In the genomic region with DNA sequence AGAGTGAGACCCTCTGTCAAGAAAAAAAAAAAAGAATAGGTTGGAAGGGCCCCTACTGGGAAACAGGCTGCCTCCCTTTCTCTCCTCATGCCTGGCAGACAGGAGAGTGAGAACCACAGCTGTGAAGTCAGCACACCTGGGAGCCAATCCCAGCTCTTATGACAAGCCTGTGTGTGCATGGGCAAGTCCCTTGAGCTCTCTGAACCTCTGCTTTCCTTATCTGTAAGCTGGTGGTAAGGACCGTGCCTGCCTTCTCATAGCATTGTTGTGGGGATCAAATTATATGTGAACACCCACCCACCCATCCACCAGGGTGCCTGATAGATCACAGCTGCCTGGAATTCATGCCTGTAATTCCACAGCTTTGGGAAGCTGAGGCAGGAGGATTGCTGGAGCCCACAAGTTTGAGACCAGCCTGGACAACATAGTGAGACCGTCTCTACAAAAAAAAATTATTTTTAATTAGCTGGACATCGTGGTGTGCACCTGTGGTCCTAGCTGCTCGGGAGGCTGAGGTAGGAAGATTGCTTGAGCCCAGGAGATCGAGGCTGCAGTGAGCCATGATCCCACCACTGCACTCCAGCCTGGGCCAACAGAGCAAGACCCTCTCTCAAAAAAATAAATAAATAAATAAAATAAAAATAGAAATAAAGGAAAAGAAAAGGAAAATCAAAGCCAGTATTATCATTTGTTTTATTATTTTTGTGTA, we compare ENCODE assay signal across 10 cellular contexts. TPM values are rescaled to one million over a fixed set of nuclear protein-coding genes. Genes with fewer than 3 reads are reported as not detected.
DNase-seq lines count a peak whose midpoint lies in the region; ATAC-seq and TF ChIP-seq lines count a peak whose summit lies in the region.
"Had no signal": no experiment of that assay in that cellular context is flagged by ENCODE, and none has a peak within 500 bp of the region (broad histone marks: within the 10 kb centered on the region; RNA-seq: fewer than 3 reads in every experiment).

No MANE protein-coding gene starts in this region.

- peaks cover 82% of the 10 kb centered on the region for H3K4me1 Mint-ChIP-seq in activated CD4-positive, alpha-beta memory T cell treated with anti-CD3 and anti-CD28 coated beads for 36 hours (ENCODE audit: low read depth)
- peaks cover 94% of the 10 kb centered on the region for H3K4me1 Mint-ChIP-seq in activated CD4-positive, alpha-beta memory T cell treated with anti-CD3 and anti-CD28 coated beads, Interleukin-2, amount 10 ng/mL, durations not matched to agents 7 days and 5 days

- intact Hi-C loops in activated CD4-positive, alpha-beta memory T cell treated with anti-CD3 and anti-CD28 coated beads for 36 hours (cut with micrococcal nuclease) = no loop called here
- intact Hi-C loops in dorsolateral prefrontal cortex (cut with DNase I) = no loop called here

- H2AFZ ChIP-seq in OCI-LY1 (ENCODE audit: low read length) = no peak overlapping the region
- H2AFZ ChIP-seq: parathyroid adenoma had no signal

- H3K36me3 ChIP-seq in OCI-LY1 (ENCODE audit: insufficient read depth, low read length) = peaks cover 42% of the 10 kb centered on the region; the same call in 1 of the 2 replicates

- H4K20me1 ChIP-seq in OCI-LY1 (ENCODE audit: insufficient read depth, low read length) = no peaks in the 10 kb centered on the region

- H3K27me3 Mint-ChIP-seq in activated CD4-positive, alpha-beta memory T cell treated with anti-CD3 and anti-CD28 coated beads for 36 hours = no peaks in the 10 kb centered on the region
- no peaks in the 10 kb centered on the region for H3K27me3 Mint-ChIP-seq in activated CD4-positive, alpha-beta memory T cell treated with anti-CD3 and anti-CD28 coated beads, Interleukin-2, amount 10 ng/mL, durations not matched to agents 7 days and 5 days

- no peaks in the 10 kb centered on the region for H3K79me2 ChIP-seq in OCI-LY1 (ENCODE audit: insufficient read depth, low read length)

- H3K9me3 ChIP-seq in OCI-LY1 (ENCODE audit: low read length) = no peaks in the 10 kb centered on the region

- peak overlapping the region; percentile 55 for H3K4me2 ChIP-seq in OCI-LY1 (ENCODE audit: low read length)

- H3K27me3 ChIP-seq in OCI-LY1 (ENCODE audit: insufficient read depth, low read length) (no peaks in the 10 kb centered on the region), dorsolateral prefrontal cortex (no peaks in the 10 kb centered on the region)

- H3F3A ChIP-seq in OCI-LY1 (ENCODE audit: insufficient read depth, low read length) = peaks cover 23% of the 10 kb centered on the region; the same call in 1 of the 2 replicates

- H3K4me3 ChIP-seq in OCI-LY1 (ENCODE audit: low read depth, low read length, poor library complexity, severe bottlenecking) (no peak overlapping the region), dorsolateral prefrontal cortex (peak overlapping the region in 8 of 59 donors; percentile 3 to 22 (median 9))

- H3K27ac Mint-ChIP-seq in activated CD4-positive, alpha-beta memory T cell treated with anti-CD3 and anti-CD28 coated beads for 36 hours = peak overlapping the region; percentile 75
- H3K27ac Mint-ChIP-seq in activated CD4-positive, alpha-beta memory T cell treated with anti-CD3 and anti-CD28 coated beads, Interleukin-2, amount 10 ng/mL, durations not matched to agents 7 days and 5 days = no peak overlapping the region

- H3K9ac ChIP-seq in OCI-LY1 (ENCODE audit: low read length) = peak overlapping the region; percentile 39; the same call in 1 of the 2 replicates
- H3K9ac ChIP-seq: parathyroid adenoma had no signal

- TF ChIP-seq CTCF in OCI-LY1 (IDR thresholded peaks at IDR 0.05; ENCODE audit: low read length) (no peak), dorsolateral prefrontal cortex (IDR thresholded peaks at IDR 0.05 in 54 of 56, conservative IDR thresholded peaks at IDR 0.05 in 2 of 56; ENCODE audit: low read depth in 1 of 56, partially characterized antibody in 56 of 56) (no peak)

- no peak for ATAC-seq in GM19324 (IDR thresholded peaks at IDR 0.05; ENCODE audit: low FRiP score, unreplicated experiment)

- H3K27ac ChIP-seq in OCI-LY1 (ENCODE audit: low read depth, low read length, poor library complexity, severe bottlenecking) (peak overlapping the region; percentile 99), dorsolateral prefrontal cortex (peak overlapping the region; percentile 46 to 100 (median 98)), substantia nigra (ENCODE audit: low read depth, low read length, poor library complexity, severe bottlenecking) (peak overlapping the region; percentile 99)
- H3K27ac ChIP-seq: parathyroid adenoma had no signal

- H3K4me1 ChIP-seq in OCI-LY1 (ENCODE audit: insufficient read depth, low read length, severe bottlenecking) = peaks cover 100% of the 10 kb centered on the region

- POLR2A ChIA-PET in activated CD4-positive, alpha-beta memory T cell treated with anti-CD3 and anti-CD28 coated beads for 36 hours (lab: Charles Lee) = interaction anchor here (1.0 to 1.2 kb wide), 2 partner anchors 19 to 66 kb away, joined by 3 read pairs; no protein-coding TSS in a partner anchor
- POLR2A ChIA-PET in activated CD4-positive, alpha-beta memory T cell treated with anti-CD3 and anti-CD28 coated beads, Interleukin-2, amount 10 ng/mL, durations not matched to agents 7 days and 5 days (lab: Charles Lee) = interaction anchor here (0.7 kb wide), 1 partner anchor 420 kb away, joined by 4 read pairs; a partner anchor contains a TSS

- peak; percentile 65 for DNase-seq in activated CD4-positive, alpha-beta memory T cell treated with anti-CD3 and anti-CD28 coated beads for 36 hours
- no peak for DNase-seq in activated CD4-positive, alpha-beta memory T cell treated with anti-CD3 and anti-CD28 coated beads, Interleukin-2, amount 10 ng/mL, durations not matched to agents 7 days and 5 days
- DNase-seq in dorsolateral prefrontal cortex (no peak), substantia nigra (lab: John Stamatoyannopoulos, UW) (no peak), cerebellar nuclear complex (lab: John Stamatoyannopoulos, UW) (no peak), amygdala (lab: John Stamatoyannopoulos, UW) (no peak)
- DNase-seq: NCI-H2029 treated with DMSO at 0.1 percent for 48 hours had no signal

- no peaks in the 10 kb centered on the region for H3K9me3 Mint-ChIP-seq in activated CD4-positive, alpha-beta memory T cell treated with anti-CD3 and anti-CD28 coated beads for 36 hours
- H3K9me3 Mint-ChIP-seq in activated CD4-positive, alpha-beta memory T cell treated with anti-CD3 and anti-CD28 coated beads, Interleukin-2, amount 10 ng/mL, durations not matched to agents 7 days and 5 days = no peaks in the 10 kb centered on the region

- H3K9me2 ChIP-seq in OCI-LY1 (ENCODE audit: low read depth, low read length) = no peaks in the 10 kb centered on the region

- peaks cover 15% of the 10 kb centered on the region for H3K36me3 Mint-ChIP-seq in activated CD4-positive, alpha-beta memory T cell treated with anti-CD3 and anti-CD28 coated beads for 36 hours
- peaks cover 42% of the 10 kb centered on the region for H3K36me3 Mint-ChIP-seq in activated CD4-positive, alpha-beta memory T cell treated with anti-CD3 and anti-CD28 coated beads, Interleukin-2, amount 10 ng/mL, durations not matched to agents 7 days and 5 days (ENCODE audit: low read depth)

- H3K4me3 Mint-ChIP-seq in activated CD4-positive, alpha-beta memory T cell treated with anti-CD3 and anti-CD28 coated beads for 36 hours = no peak overlapping the region
- no peak overlapping the region for H3K4me3 Mint-ChIP-seq in activated CD4-positive, alpha-beta memory T cell treated with anti-CD3 and anti-CD28 coated beads, Interleukin-2, amount 10 ng/mL, durations not matched to agents 7 days and 5 days

- CTCF ChIA-PET in activated CD4-positive, alpha-beta memory T cell treated with anti-CD3 and anti-CD28 coated beads for 36 hours (lab: Charles Lee) = interaction anchor here (0.9 to 1.9 kb wide), 4 partner anchors 9 to 341 kb away, joined by 3 to 8 read pairs (median 5); no protein-coding TSS in a partner anchor
- CTCF ChIA-PET in activated CD4-positive, alpha-beta memory T cell treated with anti-CD3 and anti-CD28 coated beads, Interleukin-2, amount 10 ng/mL, durations not matched to agents 7 days and 5 days (lab: Charles Lee) = interaction anchor here (1.7 kb wide), 1 partner anchor 10 kb away, joined by 6 read pairs; no protein-coding TSS in a partner anchor

RNA-seq across cellular contexts. Expression of a gene that starts 41.5 kb away (rescaled TPM):
- 10 to 100 TPM; 60.7 to 62.7 TPM for total RNA-seq in activated CD4-positive, alpha-beta memory T cell treated with anti-CD3 and anti-CD28 coated beads for 36 hours
- total RNA-seq in activated CD4-positive, alpha-beta memory T cell treated with anti-CD3 and anti-CD28 coated beads, Interleukin-2, amount 10 ng/mL, durations not matched to agents 7 days and 5 days = 10 to 100 TPM; 59.3 to 62.0 TPM
- 10 to 100 TPM; 15.2 to 63.1 (median 25.3) TPM for total RNA-seq in dorsolateral prefrontal cortex
